Comparison of ENCODE assay signal across 1 cellular context in genomic region chr15:80585544-80586018, GRCh38.
TF ChIP-seq lines count a peak whose summit lies in the region.

No MANE protein-coding gene starts in this region.

TF ChIP-seq in IMR-90, 13 proteins besides CTCF, POLR2A, EP300 and RAD21:
- TF ChIP-seq NFE2L2 (IDR thresholded peaks at IDR 0.05; ENCODE audit: low read depth, low read length), result no peak
- no peak for TF ChIP-seq RCOR1 (IDR thresholded peaks at IDR 0.05; ENCODE audit: insufficient replicate concordance, low read length)
- TF ChIP-seq MXI1 (IDR thresholded peaks at IDR 0.05; ENCODE audit: borderline replicate concordance, low read depth, low read length), result no peak
- TF ChIP-seq, protein P1, sequence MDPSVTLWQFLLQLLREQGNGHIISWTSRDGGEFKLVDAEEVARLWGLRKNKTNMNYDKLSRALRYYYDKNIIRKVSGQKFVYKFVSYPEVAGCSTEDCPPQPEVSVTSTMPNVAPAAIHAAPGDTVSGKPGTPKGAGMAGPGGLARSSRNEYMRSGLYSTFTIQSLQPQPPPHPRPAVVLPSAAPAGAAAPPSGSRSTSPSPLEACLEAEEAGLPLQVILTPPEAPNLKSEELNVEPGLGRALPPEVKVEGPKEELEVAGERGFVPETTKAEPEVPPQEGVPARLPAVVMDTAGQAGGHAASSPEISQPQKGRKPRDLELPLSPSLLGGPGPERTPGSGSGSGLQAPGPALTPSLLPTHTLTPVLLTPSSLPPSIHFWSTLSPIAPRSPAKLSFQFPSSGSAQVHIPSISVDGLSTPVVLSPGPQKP (IDR thresholded peaks at IDR 0.05; ENCODE audit: borderline replicate concordance, low read depth, low read length), result no peak
- TF ChIP-seq MAFK (IDR thresholded peaks at IDR 0.05; ENCODE audit: low read depth, low read length), result no peak
- TF ChIP-seq FOS (IDR thresholded peaks at IDR 0.05; ENCODE audit: low read depth, low read length), result no peak
- TF ChIP-seq USF2 (IDR thresholded peaks at IDR 0.05; ENCODE audit: low read depth, low read length), result no peak
- TF ChIP-seq CEBPB (IDR thresholded peaks at IDR 0.05; ENCODE audit: low read depth, low read length), result no peak
- TF ChIP-seq MAZ (IDR thresholded peaks at IDR 0.05; ENCODE audit: borderline replicate concordance, low read depth, low read length), result no peak
- no peak for TF ChIP-seq CHD1 (IDR thresholded peaks at IDR 0.05; ENCODE audit: low read depth, low read length)
- no peak for TF ChIP-seq BHLHE40 (IDR thresholded peaks at IDR 0.05; ENCODE audit: low read depth, low read length)
